Comparison of ENCODE assay signal across 1 cellular context in the genomic region with DNA sequence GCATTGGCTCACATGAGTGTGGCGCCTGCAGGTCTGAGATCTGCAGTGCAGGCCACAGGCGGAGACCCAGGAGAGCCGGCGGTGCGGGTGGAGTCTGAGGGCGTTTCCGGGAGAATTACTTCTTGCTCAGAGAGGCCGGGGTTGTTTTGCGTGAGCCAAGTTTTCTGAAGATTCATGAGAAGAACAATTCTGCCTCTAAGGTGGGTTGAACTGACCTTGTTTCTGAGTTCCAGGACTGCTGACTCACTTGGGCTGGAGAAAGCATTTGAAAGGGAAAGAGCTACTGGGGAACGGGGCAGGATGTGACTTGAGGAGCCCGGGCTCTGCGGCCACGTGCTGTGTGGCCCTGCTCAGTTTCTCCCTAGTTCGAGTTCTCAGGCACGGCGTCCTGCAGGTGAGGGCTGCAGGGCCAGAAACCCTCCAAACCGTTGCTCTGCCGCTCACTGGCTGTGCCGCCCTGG.
TF ChIP-seq lines count a peak whose summit lies in the region.

No MANE protein-coding gene starts in this region.

TF ChIP-seq in SK-N-SH treated with all-trans-retinoic acid at 6 μM for 48 hours, 23 proteins besides CTCF, POLR2A, EP300 and RAD21 (continued from another document):
- TF ChIP-seq, protein P1, sequence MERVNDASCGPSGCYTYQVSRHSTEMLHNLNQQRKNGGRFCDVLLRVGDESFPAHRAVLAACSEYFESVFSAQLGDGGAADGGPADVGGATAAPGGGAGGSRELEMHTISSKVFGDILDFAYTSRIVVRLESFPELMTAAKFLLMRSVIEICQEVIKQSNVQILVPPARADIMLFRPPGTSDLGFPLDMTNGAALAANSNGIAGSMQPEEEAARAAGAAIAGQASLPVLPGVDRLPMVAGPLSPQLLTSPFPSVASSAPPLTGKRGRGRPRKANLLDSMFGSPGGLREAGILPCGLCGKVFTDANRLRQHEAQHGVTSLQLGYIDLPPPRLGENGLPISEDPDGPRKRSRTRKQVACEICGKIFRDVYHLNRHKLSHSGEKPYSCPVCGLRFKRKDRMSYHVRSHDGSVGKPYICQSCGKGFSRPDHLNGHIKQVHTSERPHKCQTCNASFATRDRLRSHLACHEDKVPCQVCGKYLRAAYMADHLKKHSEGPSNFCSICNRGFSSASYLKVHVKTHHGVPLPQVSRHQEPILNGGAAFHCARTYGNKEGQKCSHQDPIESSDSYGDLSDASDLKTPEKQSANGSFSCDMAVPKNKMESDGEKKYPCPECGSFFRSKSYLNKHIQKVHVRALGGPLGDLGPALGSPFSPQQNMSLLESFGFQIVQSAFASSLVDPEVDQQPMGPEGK (CRISPR knock-in tag; IDR thresholded peaks at IDR 0.05; ENCODE audit: borderline replicate concordance): no peak
- no peak for TF ChIP-seq RARB (CRISPR knock-in tag; IDR thresholded peaks at IDR 0.05)
- TF ChIP-seq ZFP30 (CRISPR knock-in tag; IDR thresholded peaks at IDR 0.05): no peak
- TF ChIP-seq OSR1 (CRISPR knock-in tag; IDR thresholded peaks at IDR 0.05): no peak
- no peak for TF ChIP-seq POU6F1 (CRISPR knock-in tag; IDR thresholded peaks at IDR 0.05; ENCODE audit: borderline replicate concordance, low read depth)
